Comparison of ENCODE assay signal across 1 cellular context in genomic region chr20:47821481-47822100, GRCh38.
TF ChIP-seq lines count a peak whose summit lies in the region.

No MANE protein-coding gene starts in this region.

TF ChIP-seq in WTC11, 78 proteins besides CTCF, POLR2A, EP300 and RAD21 (continued from another document):
- TF ChIP-seq FOXP4 (CRISPR knock-in tag; IDR thresholded peaks at IDR 0.05) = no peak
- no peak for TF ChIP-seq ATF6 (CRISPR knock-in tag; IDR thresholded peaks at IDR 0.05)
- TF ChIP-seq, protein P1, sequence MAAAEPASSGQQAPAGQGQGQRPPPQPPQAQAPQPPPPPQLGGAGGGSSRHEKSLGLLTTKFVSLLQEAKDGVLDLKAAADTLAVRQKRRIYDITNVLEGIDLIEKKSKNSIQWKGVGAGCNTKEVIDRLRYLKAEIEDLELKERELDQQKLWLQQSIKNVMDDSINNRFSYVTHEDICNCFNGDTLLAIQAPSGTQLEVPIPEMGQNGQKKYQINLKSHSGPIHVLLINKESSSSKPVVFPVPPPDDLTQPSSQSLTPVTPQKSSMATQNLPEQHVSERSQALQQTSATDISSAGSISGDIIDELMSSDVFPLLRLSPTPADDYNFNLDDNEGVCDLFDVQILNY (CRISPR knock-in tag; IDR thresholded peaks at IDR 0.05) = no peak
- no peak for TF ChIP-seq PRRX2 (CRISPR knock-in tag; IDR thresholded peaks at IDR 0.05)
- TF ChIP-seq ERG (CRISPR knock-in tag; IDR thresholded peaks at IDR 0.05) = no peak
- TF ChIP-seq TEAD4 (CRISPR knock-in tag; IDR thresholded peaks at IDR 0.05) = no peak
- no peak for TF ChIP-seq E2F4 (CRISPR knock-in tag; IDR thresholded peaks at IDR 0.05; ENCODE audit: borderline replicate concordance, low read depth)
